1 cellular context compared by ENCODE assay signal in genomic region chr2:237485304-237485703, GRCh38.
TF ChIP-seq lines count a peak whose summit lies in the region.

No MANE protein-coding gene starts in this region.

TF ChIP-seq in IMR-90, 13 proteins besides CTCF, POLR2A, EP300 and RAD21 (continued from another document):
- TF ChIP-seq ELK1 (IDR thresholded peaks at IDR 0.05; ENCODE audit: borderline replicate concordance, low read depth, low read length), result no peak
- no peak for TF ChIP-seq MXI1 (IDR thresholded peaks at IDR 0.05; ENCODE audit: borderline replicate concordance, low read depth, low read length)
- no peak for TF ChIP-seq RFX5 (IDR thresholded peaks at IDR 0.05; ENCODE audit: low read depth, low read length)
- no peak for TF ChIP-seq MAFK (IDR thresholded peaks at IDR 0.05; ENCODE audit: low read depth, low read length)
- TF ChIP-seq CHD1 (IDR thresholded peaks at IDR 0.05; ENCODE audit: low read depth, low read length), result no peak
- TF ChIP-seq MAZ (IDR thresholded peaks at IDR 0.05; ENCODE audit: borderline replicate concordance, low read depth, low read length), result no peak
